ENCODE assay signal across 15 cellular contexts in the genomic region with DNA sequence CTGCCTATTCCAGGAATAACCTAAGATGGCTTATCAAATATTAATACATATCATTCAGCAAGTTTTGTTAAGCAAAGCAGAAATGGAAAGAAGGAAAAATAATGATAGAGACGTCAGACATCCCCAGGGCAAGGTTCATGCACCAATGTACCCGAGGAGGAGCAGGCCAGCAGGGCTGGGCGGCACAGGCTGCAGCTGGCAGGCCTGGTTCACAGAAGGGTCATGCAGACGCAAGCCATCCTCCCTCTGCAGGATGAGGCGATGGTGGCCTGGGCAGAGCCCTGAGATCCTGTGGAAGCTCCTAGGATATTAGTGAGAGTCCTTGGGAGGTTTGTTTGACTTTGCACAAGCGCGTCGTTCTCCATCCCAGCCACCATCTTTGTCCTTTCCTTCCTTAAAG. TPM values are rescaled to one million over a fixed set of nuclear protein-coding genes. Genes with fewer than 3 reads are reported as not detected.
A peak's percentile ranks its signal among the peaks of the same experiment; 100 is the strongest.
DNase-seq lines count a peak whose midpoint lies in the region; TF ChIP-seq lines count a peak whose summit lies in the region.
"Had no signal": no experiment of that assay in that cellular context is flagged by ENCODE, and none has a peak within 500 bp of the region (broad histone marks: within the 10 kb centered on the region; RNA-seq: fewer than 3 reads in every experiment).

No MANE protein-coding gene starts in this region.

- H3K79me1 ChIP-seq in mesendoderm (ENCODE audit: low read length), result no peaks in the 10 kb centered on the region

- H3K9me3 ChIP-seq in spleen, result no peaks in the 10 kb centered on the region
- H3K9me3 ChIP-seq: SJSA1 had no signal

- H2BK120ac ChIP-seq in mesendoderm (ENCODE audit: low read depth, low read length), result no peak overlapping the region

- H3K56ac ChIP-seq in mesendoderm (ENCODE audit: low read length), result peak overlapping the region; percentile 30

- DNase-seq in activated T-cell treated with anti-CD3 and anti-CD28 coated beads, Interleukin-2, amount 50 U/mL, for 24 hours, result peak; percentile 11
- DNase-seq in activated T-cell treated with anti-CD3 and anti-CD28 coated beads, Interleukin-2, amount 50 U/mL, for 48 hours, result no peak
- peak; percentile 67 for DNase-seq in chondrocyte (ENCODE audit: low spot score)
- DNase-seq in mesendoderm, result no peak
- DNase-seq in spleen, result no peak
- DNase-seq in DMS79 treated with DMSO at 0.1 percent for 48 hours (lab: John Stamatoyannopoulos, UW), result no peak
- DNase-seq in NCI-H524 (lab: John Stamatoyannopoulos, UW), result no peak
- no peak for DNase-seq in activated CD4-positive, CD25-positive, alpha-beta regulatory T cell (lab: John Stamatoyannopoulos, UW)
- DNase-seq: CD4-positive, CD25-positive, alpha-beta regulatory T cell; NCI-H1105; NCI-H2029 treated with DMSO at 0.1 percent for 48 hours; NCI-H345 had no signal

- H3K4me1 Mint-ChIP-seq in activated T-cell treated with anti-CD3 and anti-CD28 coated beads, Interleukin-2, amount 50 U/mL, for 24 hours (ENCODE audit: low read depth), result peaks cover 32% of the 10 kb centered on the region
- H3K4me1 Mint-ChIP-seq in chondrocyte (ENCODE audit: low read depth), result peaks cover 41% of the 10 kb centered on the region

- H3K9ac ChIP-seq in mesendoderm (ENCODE audit: low read length), result no peak overlapping the region

- no peak overlapping the region for H2BK15ac ChIP-seq in mesendoderm (replicated peaks; ENCODE audit: low read depth)

- no peak overlapping the region for H3K27ac Mint-ChIP-seq in activated T-cell treated with anti-CD3 and anti-CD28 coated beads, Interleukin-2, amount 50 U/mL, for 24 hours
- no peak overlapping the region for H3K27ac Mint-ChIP-seq in chondrocyte (ENCODE audit: unreplicated experiment)
- H3K27ac Mint-ChIP-seq: CD4-positive, CD25-positive, alpha-beta regulatory T cell; GM23338; IgD-negative memory B cell had no signal

- no peak overlapping the region for H3K4me3 Mint-ChIP-seq in activated T-cell treated with anti-CD3 and anti-CD28 coated beads, Interleukin-2, amount 50 U/mL, for 24 hours
- H3K4me3 Mint-ChIP-seq in chondrocyte (ENCODE audit: unreplicated experiment), result no peak overlapping the region
- H3K4me3 Mint-ChIP-seq: CD4-positive, CD25-positive, alpha-beta regulatory T cell; GM23338; IgD-negative memory B cell had no signal

- no peak overlapping the region for H4K8ac ChIP-seq in mesendoderm (ENCODE audit: low read depth, low read length)

- H3K4me3 ChIP-seq in mesendoderm (ENCODE audit: low read length) (no peak overlapping the region), spleen (no peak overlapping the region)
- H3K4me3 ChIP-seq: GM23338, SJSA1 had no signal

- no peak overlapping the region for H3K4me2 ChIP-seq in mesendoderm (ENCODE audit: low read length)
- H3K4me2 ChIP-seq: GM23338 had no signal

- H3K36me3 ChIP-seq in mesendoderm (ENCODE audit: control insufficient read depth, insufficient read depth, low read length) (no peaks in the 10 kb centered on the region), spleen (no peaks in the 10 kb centered on the region)
- H3K36me3 ChIP-seq: SJSA1 had no signal

- H3K23ac ChIP-seq in mesendoderm (ENCODE audit: low read length), result no peak overlapping the region

- H2BK5ac ChIP-seq in mesendoderm (ENCODE audit: low read length), result no peak overlapping the region

- no peak overlapping the region for H3K27ac ChIP-seq in mesendoderm (ENCODE audit: low read depth, low read length)
- peak overlapping the region in 5 of 8 donors; percentile 74 to 81 (median 80) for H3K27ac ChIP-seq in spleen

- H3K27me3 ChIP-seq in mesendoderm (ENCODE audit: insufficient read depth, low read length, poor library complexity) (no peaks in the 10 kb centered on the region), spleen (replicated peaks in 1 of 7) (no peaks in the 10 kb centered on the region)
- H3K27me3 ChIP-seq: SJSA1 had no signal

- H3K18ac ChIP-seq in mesendoderm (ENCODE audit: low read length), result no peak overlapping the region

- no peaks in the 10 kb centered on the region for H3K79me2 ChIP-seq in mesendoderm (ENCODE audit: control insufficient read depth, insufficient read depth, low read length)

- H3K27me3 Mint-ChIP-seq in activated T-cell treated with anti-CD3 and anti-CD28 coated beads, Interleukin-2, amount 50 U/mL, for 24 hours, result peaks cover 26% of the 10 kb centered on the region
- H3K27me3 Mint-ChIP-seq in chondrocyte (ENCODE audit: low read depth), result no peaks in the 10 kb centered on the region
- H3K27me3 Mint-ChIP-seq: CD4-positive, CD25-positive, alpha-beta regulatory T cell had no signal

- TF ChIP-seq CTCF in chondrocyte (IDR thresholded peaks at IDR 0.05), result no peak
- TF ChIP-seq CTCF in spleen (IDR thresholded peaks at IDR 0.05 in 8 of 11, conservative IDR thresholded peaks at IDR 0.05 in 3 of 11), result no peak

- no peak overlapping the region for H3K4ac ChIP-seq in mesendoderm (ENCODE audit: low read depth, low read length)

- no peaks in the 10 kb centered on the region for H3K9me3 Mint-ChIP-seq in activated T-cell treated with anti-CD3 and anti-CD28 coated beads, Interleukin-2, amount 50 U/mL, for 24 hours
- H3K9me3 Mint-ChIP-seq in chondrocyte (ENCODE audit: low read depth), result no peaks in the 10 kb centered on the region
- H3K9me3 Mint-ChIP-seq: CD4-positive, CD25-positive, alpha-beta regulatory T cell; GM23338; IgD-negative memory B cell had no signal

- intact Hi-C loops in spleen (cut with DNase I; ENCODE audit: low total_unique reads), result loop anchor here (10.0 kb wide), 2 partner anchors 115 to 325 kb away; no protein-coding TSS in a partner anchor

- WGBS in mesendoderm (ENCODE audit: extremely low coverage, insufficient coverage, low lambda C conversion rate), result no CpG with 5 or more reads among the region's 8 CpGs
- 84 to 90% (median 88%) methylated on average over 8 of the region's 8 CpGs for WGBS in spleen, 5 donors

- H2AK5ac ChIP-seq in mesendoderm (ENCODE audit: low read length), result no peak overlapping the region

- no peaks in the 10 kb centered on the region for H3K36me3 Mint-ChIP-seq in activated T-cell treated with anti-CD3 and anti-CD28 coated beads, Interleukin-2, amount 50 U/mL, for 24 hours (ENCODE audit: low read depth)
- no peaks in the 10 kb centered on the region for H3K36me3 Mint-ChIP-seq in chondrocyte (ENCODE audit: low read depth)
- H3K36me3 Mint-ChIP-seq: CD4-positive, CD25-positive, alpha-beta regulatory T cell; IgD-negative memory B cell had no signal

- TF ChIP-seq POLR2A in spleen (IDR thresholded peaks at IDR 0.05), result no peak

- no peak overlapping the region for H4K5ac ChIP-seq in mesendoderm (ENCODE audit: low read length)

- H3K4me1 ChIP-seq in mesendoderm (ENCODE audit: control insufficient read depth, low read depth, low read length), result peaks cover 6% of the 10 kb centered on the region
- peaks cover 30 to 75% (median 61%) of the 10 kb centered on the region in 6 donors for H3K4me1 ChIP-seq in spleen

RNA-seq across cellular contexts. Expression of a gene that starts 30.0 kb away (rescaled TPM):
- total RNA-seq in chondrocyte, result 0.36 to 3.7 TPM (median 1.7 TPM) in 3 replicates
- 4.5 TPM for polyA plus RNA-seq in mesendoderm (2013, experiment 1 of 2)
- polyA plus RNA-seq in mesendoderm (2013, experiment 2 of 2), result 5.8 TPM
- 10 to 100 TPM; 10.8 to 34.0 (median 14.1) TPM for total RNA-seq in spleen
- 10 to 100 TPM; 11.3 to 23.3 (median 12.3) TPM for polyA plus RNA-seq in spleen

Comparison
In these comparisons a context has a peak if more than half of its experiments do, and no peak if none do; other contexts are left out.
1. DNase-seq: peak in activated T-cell treated with anti-CD3 and anti-CD28 coated beads, Interleukin-2, amount 50 U/mL, for 24 hours (single experiment) and chondrocyte (single experiment); none in activated T-cell treated with anti-CD3 and anti-CD28 coated beads, Interleukin-2, amount 50 U/mL, for 48 hours (0 of 2), mesendoderm (single experiment), spleen (single experiment), DMS79 treated with DMSO at 0.1 percent for 48 hours (single experiment), NCI-H524 (0 of 2) and activated CD4-positive, CD25-positive, alpha-beta regulatory T cell (0 of 4).